In genomic region chr16:78098087-78098486, GRCh38 we compare ENCODE assay signal across 11 cellular contexts.
"Had no signal": no experiment of that assay in that cellular context is flagged by ENCODE, and none has a peak within 500 bp of the region (broad histone marks: within the 10 kb centered on the region; RNA-seq: fewer than 3 reads in every experiment).

No MANE protein-coding gene starts in this region.

- DNase-seq: activated gamma-delta T cell; activated T-cell treated with anti-CD3 and anti-CD28 coated beads for 4 hours; aorta; endodermal cell; left lung; stimulated activated CD4-positive, alpha-beta T cell treated with anti-CD3 and anti-CD28 coated beads, Interleukin-4, amount 100 ng/mL, for 24 hours; stimulated activated naive CD8-positive, alpha-beta T cell treated with anti-CD3 and anti-CD28 coated beads, Interleukin-15, amount 100 ng/mL, for 72 hours; testis; upper lobe of right lung had no signal

- H3K9me3 ChIP-seq: breast epithelium, left lung, ovary, testis, upper lobe of right lung had no signal

- H3K27me3 ChIP-seq: breast epithelium, ovary, testis had no signal

- ATAC-seq: left lung; stimulated activated naive CD8-positive, alpha-beta T cell treated with anti-CD3 and anti-CD28 coated beads, Interleukin-15, amount 100 ng/mL, for 72 hours; upper lobe of right lung had no signal

- H3K36me3 ChIP-seq: breast epithelium, left lung, ovary, upper lobe of right lung had no signal
